In the genomic region with DNA sequence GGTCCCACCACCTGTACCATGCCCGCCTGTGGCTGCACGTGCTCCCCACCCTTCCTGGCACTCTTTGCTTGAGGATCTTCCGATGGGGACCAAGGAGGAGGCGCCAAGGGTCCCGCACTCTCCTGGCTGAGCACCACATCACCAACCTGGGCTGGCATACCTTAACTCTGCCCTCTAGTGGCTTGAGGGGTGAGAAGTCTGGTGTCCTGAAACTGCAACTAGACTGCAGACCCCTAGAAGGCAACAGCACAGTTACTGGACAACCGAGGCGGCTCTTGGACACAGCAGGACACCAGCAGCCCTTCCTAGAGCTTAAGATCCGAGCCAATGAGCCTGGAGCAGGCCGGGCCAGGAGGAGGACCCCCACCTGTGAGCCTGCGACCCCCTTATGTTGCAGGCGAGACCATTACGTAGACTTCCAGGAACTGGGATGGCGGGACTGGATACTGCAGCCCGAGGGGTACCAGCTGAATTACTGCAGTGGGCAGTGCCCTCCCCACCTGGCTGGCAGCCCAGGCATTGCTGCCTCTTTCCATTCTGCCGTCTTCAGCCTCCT, we compare ENCODE assay signal across 1 cellular context.
TF ChIP-seq lines count a peak whose summit lies in the region.

No MANE protein-coding gene starts in this region.

TF ChIP-seq in HepG2, 621 proteins besides CTCF, POLR2A, EP300 and RAD21 (continued from another document and continues in another):
- TF ChIP-seq, protein P1, sequence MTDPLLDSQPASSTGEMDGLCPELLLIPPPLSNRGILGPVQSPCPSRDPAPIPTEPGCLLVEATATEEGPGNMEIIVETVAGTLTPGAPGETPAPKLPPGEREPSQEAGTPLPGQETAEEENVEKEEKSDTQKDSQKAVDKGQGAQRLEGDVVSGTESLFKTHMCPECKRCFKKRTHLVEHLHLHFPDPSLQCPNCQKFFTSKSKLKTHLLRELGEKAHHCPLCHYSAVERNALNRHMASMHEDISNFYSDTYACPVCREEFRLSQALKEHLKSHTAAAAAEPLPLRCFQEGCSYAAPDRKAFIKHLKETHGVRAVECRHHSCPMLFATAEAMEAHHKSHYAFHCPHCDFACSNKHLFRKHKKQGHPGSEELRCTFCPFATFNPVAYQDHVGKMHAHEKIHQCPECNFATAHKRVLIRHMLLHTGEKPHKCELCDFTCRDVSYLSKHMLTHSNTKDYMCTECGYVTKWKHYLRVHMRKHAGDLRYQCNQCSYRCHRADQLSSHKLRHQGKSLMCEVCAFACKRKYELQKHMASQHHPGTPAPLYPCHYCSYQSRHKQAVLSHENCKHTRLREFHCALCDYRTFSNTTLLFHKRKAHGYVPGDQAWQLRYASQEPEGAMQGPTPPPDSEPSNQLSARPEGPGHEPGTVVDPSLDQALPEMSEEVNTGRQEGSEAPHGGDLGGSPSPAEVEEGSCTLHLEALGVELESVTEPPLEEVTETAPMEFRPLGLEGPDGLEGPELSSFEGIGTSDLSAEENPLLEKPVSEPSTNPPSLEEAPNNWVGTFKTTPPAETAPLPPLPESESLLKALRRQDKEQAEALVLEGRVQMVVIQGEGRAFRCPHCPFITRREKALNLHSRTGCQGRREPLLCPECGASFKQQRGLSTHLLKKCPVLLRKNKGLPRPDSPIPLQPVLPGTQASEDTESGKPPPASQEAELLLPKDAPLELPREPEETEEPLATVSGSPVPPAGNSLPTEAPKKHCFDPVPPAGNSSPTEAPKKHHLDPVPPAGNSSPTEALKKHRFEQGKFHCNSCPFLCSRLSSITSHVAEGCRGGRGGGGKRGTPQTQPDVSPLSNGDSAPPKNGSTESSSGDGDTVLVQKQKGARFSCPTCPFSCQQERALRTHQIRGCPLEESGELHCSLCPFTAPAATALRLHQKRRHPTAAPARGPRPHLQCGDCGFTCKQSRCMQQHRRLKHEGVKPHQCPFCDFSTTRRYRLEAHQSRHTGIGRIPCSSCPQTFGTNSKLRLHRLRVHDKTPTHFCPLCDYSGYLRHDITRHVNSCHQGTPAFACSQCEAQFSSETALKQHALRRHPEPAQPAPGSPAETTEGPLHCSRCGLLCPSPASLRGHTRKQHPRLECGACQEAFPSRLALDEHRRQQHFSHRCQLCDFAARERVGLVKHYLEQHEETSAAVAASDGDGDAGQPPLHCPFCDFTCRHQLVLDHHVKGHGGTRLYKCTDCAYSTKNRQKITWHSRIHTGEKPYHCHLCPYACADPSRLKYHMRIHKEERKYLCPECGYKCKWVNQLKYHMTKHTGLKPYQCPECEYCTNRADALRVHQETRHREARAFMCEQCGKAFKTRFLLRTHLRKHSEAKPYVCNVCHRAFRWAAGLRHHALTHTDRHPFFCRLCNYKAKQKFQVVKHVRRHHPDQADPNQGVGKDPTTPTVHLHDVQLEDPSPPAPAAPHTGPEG (CRISPR knock-in tag; IDR thresholded peaks at IDR 0.05), result no peak
- TF ChIP-seq ZFP37 (CRISPR knock-in tag; IDR thresholded peaks at IDR 0.05; ENCODE audit: borderline replicate concordance) (no peak), RCOR2 (CRISPR knock-in tag; IDR thresholded peaks at IDR 0.05) (no peak), ZNF724P (CRISPR knock-in tag; IDR thresholded peaks at IDR 0.05; ENCODE audit: borderline replicate concordance) (no peak), SPEN (CRISPR knock-in tag; IDR thresholded peaks at IDR 0.05; ENCODE audit: low read depth) (0 out of 2 replicates have a peak, but pooled peaks have one; percentile 9), SRY (CRISPR knock-in tag; IDR thresholded peaks at IDR 0.05) (no peak), SUZ12 (IDR thresholded peaks at IDR 0.05; ENCODE audit: low read depth, low read length) (no peak), STAG1 (CRISPR knock-in tag; IDR thresholded peaks at IDR 0.05) (peak; percentile 66), MYPOP (CRISPR knock-in tag; IDR thresholded peaks at IDR 0.05) (no peak), MAFK (conservative IDR thresholded peaks at IDR 0.05 in 1 of 2, IDR thresholded peaks at IDR 0.05 in 1 of 2; ENCODE audit: low read length in 2 of 2) (no peak), ZNF713 (CRISPR knock-in tag; IDR thresholded peaks at IDR 0.05) (no peak), ZBED4 (CRISPR knock-in tag; IDR thresholded peaks at IDR 0.05; ENCODE audit: borderline replicate concordance) (0 out of 2 replicates have a peak, but pooled peaks have one; percentile 31), LCORL (IDR thresholded peaks at IDR 0.05) (no peak), LCORL (CRISPR knock-in tag; IDR thresholded peaks at IDR 0.05) (peak; percentile 75), BRCA1 (CRISPR knock-in tag; IDR thresholded peaks at IDR 0.05) (no peak), ZNF121 (CRISPR knock-in tag; IDR thresholded peaks at IDR 0.05) (no peak), ASH2L (IDR thresholded peaks at IDR 0.05; ENCODE audit: insufficient read length, low read depth, low read length) (no peak), ZMYM3 (CRISPR knock-in tag; IDR thresholded peaks at IDR 0.05) (no peak), BHLHE40 (IDR thresholded peaks at IDR 0.05; ENCODE audit: low read length) (no peak), ARID4A (CRISPR knock-in tag; IDR thresholded peaks at IDR 0.05; ENCODE audit: borderline replicate concordance) (peak; percentile 44), DDIT3 (CRISPR knock-in tag; IDR thresholded peaks at IDR 0.05) (no peak), ZNF24 (IDR thresholded peaks at IDR 0.05) (no peak), REPIN1 (CRISPR knock-in tag; IDR thresholded peaks at IDR 0.05; ENCODE audit: borderline replicate concordance, low read depth) (0 out of 2 replicates have a peak, but pooled peaks have one; percentile 35), SP5 (CRISPR knock-in tag; IDR thresholded peaks at IDR 0.05; ENCODE audit: borderline replicate concordance, low read depth) (peak; percentile 38; the same call in 1 of the 2 replicates), ZNF652 (CRISPR knock-in tag; IDR thresholded peaks at IDR 0.05; ENCODE audit: borderline replicate concordance, low read depth) (no peak), ZNF552 (CRISPR knock-in tag; IDR thresholded peaks at IDR 0.05; ENCODE audit: borderline replicate concordance) (no peak)
- TF ChIP-seq, protein P2, sequence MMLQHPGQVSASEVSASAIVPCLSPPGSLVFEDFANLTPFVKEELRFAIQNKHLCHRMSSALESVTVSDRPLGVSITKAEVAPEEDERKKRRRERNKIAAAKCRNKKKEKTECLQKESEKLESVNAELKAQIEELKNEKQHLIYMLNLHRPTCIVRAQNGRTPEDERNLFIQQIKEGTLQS (CRISPR knock-in tag; IDR thresholded peaks at IDR 0.05), result no peak
